1 cellular context compared by ENCODE assay signal in the genomic region with DNA sequence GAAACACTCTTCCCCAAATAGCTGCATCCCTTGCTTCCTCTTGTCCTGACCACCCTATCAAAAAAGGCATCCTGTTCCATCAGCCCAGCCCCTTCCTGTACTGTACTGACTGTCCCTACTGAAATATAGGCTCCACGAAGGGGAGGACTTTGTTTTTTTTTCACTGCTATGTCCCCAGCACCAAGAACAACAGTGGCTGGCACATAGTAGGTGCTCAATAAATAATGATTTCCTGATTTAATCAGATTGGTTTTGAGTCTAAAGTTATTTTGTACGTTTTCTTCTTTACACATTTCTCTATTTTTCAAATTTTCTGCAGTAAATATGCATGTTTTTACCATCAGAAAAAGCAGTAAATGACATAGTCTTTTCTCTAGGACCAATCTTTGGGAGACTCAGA.
TF ChIP-seq lines count a peak whose summit lies in the region.

No MANE protein-coding gene starts in this region.

TF ChIP-seq in liver, 16 proteins besides CTCF, POLR2A, EP300 and RAD21 (continued from another document):
- TF ChIP-seq ZBTB33 (IDR thresholded peaks at IDR 0.05), result no peak
- no peak for TF ChIP-seq HNF4A (conservative IDR thresholded peaks at IDR 0.05)
- TF ChIP-seq, protein P1, sequence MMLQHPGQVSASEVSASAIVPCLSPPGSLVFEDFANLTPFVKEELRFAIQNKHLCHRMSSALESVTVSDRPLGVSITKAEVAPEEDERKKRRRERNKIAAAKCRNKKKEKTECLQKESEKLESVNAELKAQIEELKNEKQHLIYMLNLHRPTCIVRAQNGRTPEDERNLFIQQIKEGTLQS (IDR thresholded peaks at IDR 0.05), result no peak
- no peak for TF ChIP-seq FOXA2 (IDR thresholded peaks at IDR 0.05)
- TF ChIP-seq YY1 (IDR thresholded peaks at IDR 0.05), result no peak
- no peak for TF ChIP-seq HNF4G (IDR thresholded peaks at IDR 0.05)
- TF ChIP-seq REST (IDR thresholded peaks at IDR 0.05), result no peak
- no peak for TF ChIP-seq SP1 (IDR thresholded peaks at IDR 0.05)
- TF ChIP-seq FOXA1 (IDR thresholded peaks at IDR 0.05), result no peak
- TF ChIP-seq MAX (IDR thresholded peaks at IDR 0.05), result no peak
- TF ChIP-seq JUND (IDR thresholded peaks at IDR 0.05), result no peak
- no peak for TF ChIP-seq RXRA (IDR thresholded peaks at IDR 0.05)
TF ChIP-seq in liver: peak in this region for 0.
